9 cellular contexts compared by ENCODE assay signal in the genomic region with DNA sequence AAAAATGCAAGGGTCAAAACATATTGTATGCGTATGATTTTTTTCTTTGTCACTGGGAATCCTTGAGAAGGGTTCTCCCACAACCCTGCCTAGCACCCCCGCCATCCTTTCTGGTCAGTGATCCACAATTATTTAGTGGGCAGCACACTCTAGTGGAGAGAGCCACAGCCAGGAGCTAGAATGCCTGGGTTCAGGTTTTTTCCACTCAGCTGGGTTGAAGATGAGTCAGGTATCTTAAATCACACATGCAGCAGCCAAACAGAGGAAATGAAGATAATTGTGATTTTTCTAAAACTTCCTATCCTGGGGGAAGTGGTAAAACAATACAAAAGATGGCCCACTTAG.
DNase-seq lines count a peak whose midpoint lies in the region; TF ChIP-seq lines count a peak whose summit lies in the region.
"Had no signal": no experiment of that assay in that cellular context is flagged by ENCODE, and none has a peak within 500 bp of the region (broad histone marks: within the 10 kb centered on the region; RNA-seq: fewer than 3 reads in every experiment).

No MANE protein-coding gene starts in this region.

- DNase-seq in GM06990 (ENCODE audit: extremely low read depth, insufficient read length) (no peak), NCI-H146 (lab: John Stamatoyannopoulos, UW) (peak; percentile 59), T47D (ENCODE audit: low read depth in 1 of 2, low spot score in 1 of 2) (peak; percentile 37 to 66), mesendoderm (peak; percentile 27), GDM1 (lab: John Stamatoyannopoulos, UW) (no peak), KBM-7 (no peak), AG20443 (ENCODE audit: low spot score) (no peak)
- DNase-seq: activated CD8-positive, alpha-beta memory T cell treated with anti-CD3 and anti-CD28 coated beads, Interleukin-2, amount 10 ng/mL, durations not matched to agents 7 days and 5 days; activated naive CD8-positive, alpha-beta T cell treated with anti-CD3 and anti-CD28 coated beads for 36 hours had no signal

- H3K9ac ChIP-seq in mesendoderm (ENCODE audit: low read length): no peak overlapping the region

- in situ Hi-C loops in T47D (cut with HindIII; ENCODE audit: low pct_unique_long_range_greater_than_20kb, low sequenced_read_pairs): no loop called here
- in situ Hi-C loops in KBM-7 (cut with MboI; ENCODE audit: low pct_unique_long_range_greater_than_20kb, low sequenced_read_pairs): no loop called here

- H3K79me1 ChIP-seq in mesendoderm (ENCODE audit: low read length): no peaks in the 10 kb centered on the region

- no CpG with 5 or more reads among the region's 2 CpGs for WGBS in mesendoderm (ENCODE audit: extremely low coverage, insufficient coverage, low lambda C conversion rate)

- TF ChIP-seq CTCF in GM06990 (IDR thresholded peaks at IDR 0.05; ENCODE audit: insufficient read depth, low read length, poor library complexity, severe bottlenecking): peak; percentile 34

- no peak overlapping the region for H3K56ac ChIP-seq in mesendoderm (ENCODE audit: low read length)

- peaks cover 5% of the 10 kb centered on the region for H3K4me1 ChIP-seq in mesendoderm (ENCODE audit: control insufficient read depth, low read depth, low read length)

- H3K79me2 ChIP-seq in mesendoderm (ENCODE audit: control insufficient read depth, insufficient read depth, low read length): no peaks in the 10 kb centered on the region

- H3K23ac ChIP-seq in mesendoderm (ENCODE audit: low read length): no peak overlapping the region

- no peak overlapping the region for H3K27ac ChIP-seq in mesendoderm (ENCODE audit: low read depth, low read length)

- no peak overlapping the region for H3K18ac ChIP-seq in mesendoderm (ENCODE audit: low read length)

- no peak overlapping the region for H2AK5ac ChIP-seq in mesendoderm (ENCODE audit: low read length)

- no peak overlapping the region for H3K4me2 ChIP-seq in mesendoderm (ENCODE audit: low read length)

- H2BK15ac ChIP-seq in mesendoderm (replicated peaks; ENCODE audit: low read depth): no peak overlapping the region

- H4K8ac ChIP-seq in mesendoderm (ENCODE audit: low read depth, low read length): no peak overlapping the region

- H2BK5ac ChIP-seq in mesendoderm (ENCODE audit: low read length): no peak overlapping the region

- no peak overlapping the region for H2BK120ac ChIP-seq in mesendoderm (ENCODE audit: low read depth, low read length)

- no peaks in the 10 kb centered on the region for H3K27me3 ChIP-seq in GM06990 (replicated peaks; ENCODE audit: control insufficient read depth, insufficient read depth, low read length)
- no peaks in the 10 kb centered on the region for H3K27me3 ChIP-seq in mesendoderm (ENCODE audit: insufficient read depth, low read length, poor library complexity)

- no peak overlapping the region for H3K4ac ChIP-seq in mesendoderm (ENCODE audit: low read depth, low read length)

- no peaks in the 10 kb centered on the region for H3K36me3 ChIP-seq in GM06990 (ENCODE audit: control insufficient read depth, insufficient read depth, low read length)
- no peaks in the 10 kb centered on the region for H3K36me3 ChIP-seq in mesendoderm (ENCODE audit: control insufficient read depth, insufficient read depth, low read length)

- H3K4me3 ChIP-seq in GM06990 (replicated peaks; ENCODE audit: low read depth, low read length) (no peak overlapping the region), mesendoderm (ENCODE audit: low read length) (no peak overlapping the region)

- H4K5ac ChIP-seq in mesendoderm (ENCODE audit: low read length): no peak overlapping the region

Comparison
In these comparisons a context has a peak if more than half of its experiments do, and no peak if none do; other contexts are left out.
1. DNase-seq: peak in NCI-H146 (single experiment), T47D (2 of 2) and mesendoderm (single experiment); none in GM06990 (single experiment), GDM1 (single experiment), KBM-7 (single experiment) and AG20443 (single experiment).